8 cellular contexts compared by ENCODE assay signal in the genomic region with DNA sequence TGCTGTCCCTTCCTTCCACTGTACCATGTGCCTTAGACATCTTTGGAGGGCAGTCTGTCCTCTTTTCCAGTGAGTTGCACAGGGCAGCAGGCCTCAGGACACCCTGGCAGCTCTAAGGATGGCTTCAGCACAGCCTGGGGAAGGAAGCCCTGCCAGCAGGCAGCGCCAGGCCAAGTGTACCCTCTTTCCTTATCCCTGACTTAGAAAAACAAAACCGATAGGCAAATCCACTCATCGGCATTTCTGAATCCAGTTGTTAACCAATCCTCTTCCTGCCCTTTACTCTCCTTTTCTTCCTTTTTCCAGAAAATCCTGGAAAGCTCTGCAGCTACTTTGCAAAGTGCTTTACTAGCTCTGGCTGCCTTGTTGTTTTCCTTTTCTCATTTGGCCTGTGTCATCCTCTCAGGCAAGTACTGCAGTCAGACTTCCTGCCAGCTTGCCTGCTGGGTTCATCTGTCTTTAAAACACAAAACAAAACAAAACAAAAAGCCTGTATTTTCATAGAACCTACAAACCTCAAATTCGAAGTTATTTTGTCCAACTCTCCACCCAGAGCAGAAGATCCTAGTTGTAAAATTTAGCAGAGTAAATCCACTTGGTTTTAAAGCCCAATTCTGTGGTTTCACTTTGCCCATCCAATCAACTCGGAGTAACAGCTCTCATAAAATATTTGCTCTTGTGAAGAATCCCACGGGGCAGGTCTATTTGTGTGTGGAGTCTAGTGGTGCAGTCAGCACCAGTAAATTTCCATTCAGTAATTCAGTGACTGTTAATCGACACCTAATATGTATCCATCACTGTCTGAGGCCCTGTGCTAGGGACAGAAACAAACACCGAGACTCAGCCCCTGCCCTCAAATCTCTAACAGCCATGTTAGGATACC. TPM values are rescaled to one million over a fixed set of nuclear protein-coding genes. Genes with fewer than 3 reads are reported as not detected.
DNase-seq lines count a peak whose midpoint lies in the region; ATAC-seq and TF ChIP-seq lines count a peak whose summit lies in the region.

No MANE protein-coding gene starts in this region.

- 3 to 5% (median 4%) methylated on average over 7 to 8 of the region's 8 CpGs for WGBS in adrenal gland, 4 donors
- WGBS in heart right ventricle, 2 donors, result 6 to 13% methylated on average over 8 of the region's 8 CpGs

- H3K27me3 ChIP-seq in adrenal gland (no peaks in the 10 kb centered on the region), heart right ventricle (no peaks in the 10 kb centered on the region)

- peak; percentile 52 for DNase-seq in COLO668 (lab: John Stamatoyannopoulos, UW; ENCODE audit: unreplicated experiment)
- DNase-seq in NCI-H748 treated with DMSO at 0.1 percent for 48 hours (lab: John Stamatoyannopoulos, UW), result peak; percentile 63
- peak in 5 of 7 donors; percentile 52 to 70 (median 57) for DNase-seq in adrenal gland
- peak; percentile 54 to 61 for DNase-seq in heart right ventricle
- peak; percentile 69 for DNase-seq in renal cortical epithelial cell (ENCODE audit: low read depth)
- DNase-seq in D341Med (ENCODE audit: low spot score), result no peak

- H3K9me3 ChIP-seq in adrenal gland (replicated peaks in 1 of 3) (no peaks in the 10 kb centered on the region), heart right ventricle (no peaks in the 10 kb centered on the region)

- H3K4me3 ChIP-seq in adrenal gland, result peak overlapping the region in 1 of 4 donors; percentile 34
- H3K4me3 ChIP-seq in heart right ventricle, result peak overlapping the region in 9 of 10 donors; percentile 21 to 56 (median 40)

- TF ChIP-seq CTCF in adrenal gland (IDR thresholded peaks at IDR 0.05) (no peak), heart right ventricle (IDR thresholded peaks at IDR 0.05) (no peak)

- ATAC-seq in GM19025 (IDR thresholded peaks at IDR 0.05; ENCODE audit: low read depth, unreplicated experiment) (peak; percentile 54), HG03442 (IDR thresholded peaks at IDR 0.05; ENCODE audit: unreplicated experiment) (peak; percentile 38), heart right ventricle (peak; percentile 71 to 81 (median 78))

- H3K27ac ChIP-seq in adrenal gland, result peak overlapping the region; percentile 84 to 92 (median 89)
- peak overlapping the region; percentile 82 to 98 (median 92) for H3K27ac ChIP-seq in heart right ventricle

- TF ChIP-seq POLR2A in adrenal gland (IDR thresholded peaks at IDR 0.05), result peak in 1 of 2 donors; percentile 54

- no peaks in the 10 kb centered on the region for H3K36me3 ChIP-seq in adrenal gland (replicated peaks in 1 of 2)
- H3K36me3 ChIP-seq in heart right ventricle, result no peaks in the 10 kb centered on the region

- intact Hi-C loops in adrenal gland (cut with DNase I), result no loop called here
- intact Hi-C loops in heart right ventricle (cut with DNase I), result loop anchor here in 2 of 10 donors (2.0 kb wide), 1 partner anchor 46 kb away; the partner anchor contains the start of gene PCBP1 (in 2 of the 2)

- H3K4me1 ChIP-seq in adrenal gland (replicated peaks in 1 of 2) (peaks cover 48 to 67% of the 10 kb centered on the region in 2 donors), heart right ventricle (peaks cover 16 to 77% (median 52%) of the 10 kb centered on the region in 9 donors)

RNA-seq across cellular contexts. Expression of gene PCBP1, which starts 45.2 kb away (rescaled TPM):
- 100 to 1,000 TPM; 142 to 511 (median 317) TPM for total RNA-seq in adrenal gland
- polyA plus RNA-seq in adrenal gland, result 100 to 1,000 TPM; 269 to 405 (median 350) TPM
- total RNA-seq in heart right ventricle, result 100 to 1,000 TPM; 197 to 275 (median 219) TPM
- polyA plus RNA-seq in heart right ventricle, result 100 to 1,000 TPM; 237 to 288 TPM
- total RNA-seq in renal cortical epithelial cell, result 24.7 and 103 TPM in 2 replicates

RNA-seq across cellular contexts. Expression of gene C2orf42, which starts 58.3 kb away (rescaled TPM):
- 10 to 100 TPM; 15.6 to 33.7 (median 20.6) TPM for total RNA-seq in adrenal gland
- 10 to 100 TPM in 2 of 3 donors, 1 to 10 TPM in 1; 8.0 to 13.7 (median 13.5) TPM for polyA plus RNA-seq in adrenal gland
- total RNA-seq in heart right ventricle, result 10 to 100 TPM in 4 of 10 donors, 1 to 10 TPM in 6; 7.3 to 15.5 (median 9.7) TPM
- 1 to 10 TPM; 3.8 to 5.6 TPM for polyA plus RNA-seq in heart right ventricle
- total RNA-seq in renal cortical epithelial cell, result 8.9 and 20.8 TPM in 2 replicates
